ENCODE assay signal across 9 cellular contexts in the genomic region with DNA sequence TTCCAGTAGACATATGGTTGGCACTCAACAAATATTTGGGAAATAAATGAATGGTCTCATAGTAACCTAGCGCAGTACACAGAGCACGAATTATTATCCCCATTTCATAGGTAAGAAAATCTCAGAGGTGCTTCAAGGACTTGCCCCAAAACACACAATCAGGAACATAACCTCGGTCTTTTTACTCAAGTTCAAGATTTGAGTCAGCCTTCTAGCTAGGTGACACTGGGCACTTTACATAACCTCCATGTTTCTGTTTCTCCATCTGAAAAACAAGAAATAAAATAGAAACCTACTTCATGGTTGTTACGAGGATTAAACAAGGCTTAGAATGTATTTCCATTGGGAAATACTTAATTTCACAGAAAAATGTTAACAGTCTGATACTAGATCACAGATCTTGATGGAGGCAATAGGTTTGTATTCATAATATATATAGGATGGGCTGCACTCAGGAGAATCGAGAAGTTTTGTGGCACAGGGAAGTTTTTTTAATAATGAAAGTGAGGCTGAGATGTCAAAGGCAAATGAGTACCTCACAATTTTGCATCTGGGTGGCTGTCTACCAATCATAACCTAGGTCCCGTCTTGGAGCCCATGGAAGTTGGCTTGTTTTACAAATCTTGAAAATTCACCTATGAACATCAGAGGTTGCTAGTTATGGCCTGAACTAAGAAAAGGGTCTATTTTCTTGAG.
DNase-seq lines count a peak whose midpoint lies in the region; ATAC-seq and TF ChIP-seq lines count a peak whose summit lies in the region.
"Had no signal": no experiment of that assay in that cellular context is flagged by ENCODE, and none has a peak within 500 bp of the region (broad histone marks: within the 10 kb centered on the region; RNA-seq: fewer than 3 reads in every experiment).

No MANE protein-coding gene starts in this region.

- peak overlapping the region; percentile 48 for H3K4me3 ChIP-seq in OCI-LY7 (ENCODE audit: low read depth, low read length, poor library complexity, severe bottlenecking)

- in situ Hi-C loops in GM13977 (cut with MboI; ENCODE audit: low pct_unique_long_range_greater_than_20kb, low sequenced_read_pairs, unreplicated experiment), result no loop called here

- no peaks in the 10 kb centered on the region for H3K36me3 ChIP-seq in OCI-LY7 (ENCODE audit: insufficient read depth, low read length)

- peaks cover 0 to 6% of the 10 kb centered on the region in 2 donors for H3K36me3 Mint-ChIP-seq in naive B cell
- H3K36me3 Mint-ChIP-seq in CD4-positive, alpha-beta T cell (ENCODE audit: low read depth), result no peaks in the 10 kb centered on the region

- ATAC-seq in GM21825 (IDR thresholded peaks at IDR 0.05; ENCODE audit: unreplicated experiment) (peak; percentile 54), naive B cell (ENCODE audit: low read depth in 2 of 2) (peak; percentile 49 to 54)
- no peak for ATAC-seq in CD4-positive, alpha-beta T cell (ENCODE audit: poor library complexity)

- H3K27me3 Mint-ChIP-seq in naive B cell, result peaks cover 33 to 43% (median 39%) of the 10 kb centered on the region in 3 donors
- H3K27me3 Mint-ChIP-seq in CD4-positive, alpha-beta T cell, result peaks cover 9% of the 10 kb centered on the region

- CTCF ChIA-PET in OCI-LY7 (lab: Charles Lee; ENCODE audit: unreplicated experiment), result no interaction called here
- CTCF ChIA-PET in CD4-positive, alpha-beta T cell (lab: Charles Lee), result no interaction called here

- DNase-seq in GM13977 (ENCODE audit: low spot score) (peak; percentile 43), OCI-LY7 (ENCODE audit: low spot score) (no peak), naive B cell (no peak), NOMO-1 treated with DMSO at 0.1 percent for 48 hours (lab: John Stamatoyannopoulos, UW; ENCODE audit: unreplicated experiment) (no peak), NCI-H2171 treated with DMSO at 0.1 percent for 48 hours (lab: John Stamatoyannopoulos, UW) (no peak)
- DNase-seq in CD4-positive, alpha-beta T cell, result no peak
- DNase-seq in activated effector memory CD4-positive, alpha-beta T cell treated with Interleukin-2 at 50 U/mL for 16 hours, result no peak

- no TSS peak for BruUV-seq in OCI-LY7 (replicated peaks; lab: Mats Ljungman, UMichigan)

- TF ChIP-seq CTCF in GM13977 (IDR thresholded peaks at IDR 0.05; ENCODE audit: extremely low read depth, insufficient read depth, missing control alignments) (no peak), OCI-LY7 (conservative IDR thresholded peaks at IDR 0.05; ENCODE audit: low read length) (no peak)
- TF ChIP-seq CTCF in CD4-positive, alpha-beta T cell (IDR thresholded peaks at IDR 0.05), result no peak

- H3K27me3 ChIP-seq in CD4-positive, alpha-beta T cell (ENCODE audit: control insufficient read depth, insufficient read depth, low read length), result no peaks in the 10 kb centered on the region

- peak overlapping the region in 3 of 8 donors; percentile 29 to 66 (median 53) for H3K4me3 Mint-ChIP-seq in naive B cell
- no peak overlapping the region for H3K4me3 Mint-ChIP-seq in CD4-positive, alpha-beta T cell

- no peaks in the 10 kb centered on the region for H3K79me2 ChIP-seq in OCI-LY7 (ENCODE audit: insufficient read depth, low read depth, low read length)

- peak overlapping the region; percentile 99 for H2AFZ ChIP-seq in OCI-LY7 (ENCODE audit: low read length)

- peaks cover 7 to 10% (median 9%) of the 10 kb centered on the region in 3 donors for H3K4me1 Mint-ChIP-seq in naive B cell
- peaks cover 6% of the 10 kb centered on the region for H3K4me1 Mint-ChIP-seq in CD4-positive, alpha-beta T cell (ENCODE audit: low read depth)

- peaks cover 7% of the 10 kb centered on the region; the same call in 1 of the 2 replicates for H3K9me3 ChIP-seq in OCI-LY7 (ENCODE audit: low read length)
- no peaks in the 10 kb centered on the region for H3K9me3 ChIP-seq in CD4-positive, alpha-beta T cell (ENCODE audit: control insufficient read depth, low read length)

- no peaks in the 10 kb centered on the region for H4K20me1 ChIP-seq in OCI-LY7 (ENCODE audit: insufficient read depth, low read length)

- H3K27ac ChIP-seq in OCI-LY7 (ENCODE audit: low read depth, low read length, poor library complexity, severe bottlenecking), result no peak overlapping the region
- H3K27ac ChIP-seq in CD4-positive, alpha-beta T cell (ENCODE audit: low read depth, low read length), result no peak overlapping the region
- H3K27ac ChIP-seq: HL-60 had no signal

- no peak overlapping the region for H3K27ac Mint-ChIP-seq in naive B cell
- H3K27ac Mint-ChIP-seq in CD4-positive, alpha-beta T cell, result no peak overlapping the region

- POLR2A ChIA-PET in OCI-LY7 (lab: Charles Lee), result no interaction called here
- POLR2A ChIA-PET in CD4-positive, alpha-beta T cell (lab: Charles Lee), result no interaction called here

- peaks cover 9% of the 10 kb centered on the region for H3K4me1 ChIP-seq in OCI-LY7 (ENCODE audit: insufficient read depth, low read length, poor library complexity, severe bottlenecking)

- peaks cover 0 to 4% (median 0%) of the 10 kb centered on the region in 7 donors for H3K9me3 Mint-ChIP-seq in naive B cell
- H3K9me3 Mint-ChIP-seq in CD4-positive, alpha-beta T cell, result no peaks in the 10 kb centered on the region

- peak overlapping the region; percentile 67 for H3K4me2 ChIP-seq in OCI-LY7 (ENCODE audit: low read length)

- intact Hi-C loops in OCI-LY7 (cut with micrococcal nuclease; ENCODE audit: unreplicated experiment), result loop anchor here (1.0 to 2.0 kb wide), 4 partner anchors 39 to 485 kb away; no protein-coding TSS in a partner anchor
- intact Hi-C loops in CD4-positive, alpha-beta T cell (cut with DNase I, micrococcal nuclease), result loop anchor here in 1 of 2 experiments (5.0 kb wide), 1 partner anchor 487 kb away; no protein-coding TSS in a partner anchor

- no peaks in the 10 kb centered on the region for H3K9me2 ChIP-seq in OCI-LY7 (ENCODE audit: insufficient read depth, low read length)
